Comparison of ENCODE assay signal across 11 cellular contexts in the genomic region with DNA sequence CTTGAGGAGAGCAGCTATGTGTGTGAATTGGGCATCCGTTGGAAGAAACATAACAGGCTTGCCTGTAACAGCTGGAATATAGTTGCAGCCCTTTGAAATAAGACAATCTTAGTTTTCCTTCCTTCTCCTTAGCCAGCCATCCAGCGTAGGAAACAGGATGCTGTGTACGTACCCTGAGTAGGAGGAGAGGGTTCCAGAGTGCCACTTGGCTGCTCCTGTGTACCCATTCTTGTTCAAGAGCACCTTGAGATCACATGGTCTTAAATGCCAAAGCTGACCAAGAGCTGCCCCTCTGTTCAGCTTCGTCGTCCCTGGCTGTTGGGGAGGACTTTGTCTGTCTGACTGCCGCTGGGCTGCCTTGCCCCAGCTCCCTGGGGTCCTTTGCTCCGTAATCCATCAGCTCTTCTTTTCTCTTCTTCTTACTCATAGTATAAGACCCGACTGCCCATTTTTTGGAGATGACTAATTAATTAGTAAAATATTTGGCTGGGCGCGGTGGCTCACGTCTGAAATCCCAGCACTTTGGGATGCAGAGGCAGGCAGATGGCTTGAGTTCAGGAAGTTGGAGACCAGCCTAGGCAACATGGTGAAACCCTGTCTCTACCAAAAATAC. TPM values are rescaled to one million over a fixed set of nuclear protein-coding genes. Genes with fewer than 3 reads are reported as not detected.
DNase-seq lines count a peak whose midpoint lies in the region; ATAC-seq and TF ChIP-seq lines count a peak whose summit lies in the region.
"Had no signal": no experiment of that assay in that cellular context is flagged by ENCODE, and none has a peak within 500 bp of the region (broad histone marks: within the 10 kb centered on the region; RNA-seq: fewer than 3 reads in every experiment).

No MANE protein-coding gene starts in this region.

- peak overlapping the region in 1 of 2 donors; percentile 29 for H3K27ac ChIP-seq in right atrium auricular region
- peak overlapping the region; percentile 70 for H3K27ac ChIP-seq in lower lobe of right lung
- H3K27ac ChIP-seq in upper lobe of right lung: peak overlapping the region; percentile 69
- H3K27ac ChIP-seq: ovary had no signal

- H3K27me3 ChIP-seq in right atrium auricular region (no peaks in the 10 kb centered on the region), lower lobe of right lung (ENCODE audit: low read depth) (no peaks in the 10 kb centered on the region), upper lobe of right lung (no peaks in the 10 kb centered on the region)
- H3K27me3 ChIP-seq: ovary had no signal

- ATAC-seq in left ventricle myocardium superior (peak; percentile 4), lower lobe of right lung (peak; percentile 83 to 88), upper lobe of right lung (peak; percentile 83), GM21447 (IDR thresholded peaks at IDR 0.05; ENCODE audit: unreplicated experiment) (no peak)

- H3K36me3 ChIP-seq in right atrium auricular region (no peaks in the 10 kb centered on the region), lower lobe of right lung (no peaks in the 10 kb centered on the region), upper lobe of right lung (no peaks in the 10 kb centered on the region)
- H3K36me3 ChIP-seq: ovary had no signal

- intact Hi-C loops in left ventricle myocardium superior (cut with micrococcal nuclease): no loop called here
- intact Hi-C loops in lower lobe of right lung (cut with DNase I): no loop called here
- intact Hi-C loops in upper lobe of right lung (cut with DNase I): no loop called here

- DNase-seq in left ventricle myocardium superior (no peak), right atrium auricular region (ENCODE audit: low spot score) (no peak), lower lobe of right lung (peak; percentile 68), upper lobe of right lung (no peak), NCI-H2196 treated with DMSO at 0.1 percent for 48 hours (lab: John Stamatoyannopoulos, UW; ENCODE audit: unreplicated experiment) (no peak), NCI-H226 (no peak)
- DNase-seq: ovary; RPMI8226; stimulated activated naive CD4-positive, alpha-beta T cell had no signal

- H3K4me3 ChIP-seq in right atrium auricular region: no peak overlapping the region
- peak overlapping the region; percentile 55 for H3K4me3 ChIP-seq in WI38 (ENCODE audit: low read depth, low read length)
- no peak overlapping the region for H3K4me3 ChIP-seq in lower lobe of right lung
- H3K4me3 ChIP-seq in upper lobe of right lung: no peak overlapping the region
- H3K4me3 ChIP-seq: ovary had no signal

- TF ChIP-seq CTCF in right atrium auricular region (IDR thresholded peaks at IDR 0.05) (no peak), WI38 (IDR thresholded peaks at IDR 0.05; ENCODE audit: low read depth, low read length) (no peak), lower lobe of right lung (IDR thresholded peaks at IDR 0.05) (no peak), upper lobe of right lung (IDR thresholded peaks at IDR 0.05) (no peak)

- H3K9me3 ChIP-seq in right atrium auricular region (no peaks in the 10 kb centered on the region), lower lobe of right lung (no peaks in the 10 kb centered on the region), upper lobe of right lung (no peaks in the 10 kb centered on the region)
- H3K9me3 ChIP-seq: ovary had no signal

- H3K4me1 ChIP-seq in right atrium auricular region: peaks cover 0 to 72% of the 10 kb centered on the region in 2 donors
- peaks cover 86% of the 10 kb centered on the region for H3K4me1 ChIP-seq in lower lobe of right lung
- peaks cover 64% of the 10 kb centered on the region for H3K4me1 ChIP-seq in upper lobe of right lung

RNA-seq across cellular contexts. Expression of a gene that starts 49.0 kb away (rescaled TPM):
- total RNA-seq in left ventricle myocardium superior (36.2 TPM), right atrium auricular region (10 to 100 TPM; 25.5 to 30.3 TPM), lower lobe of right lung (62.8 TPM), upper lobe of right lung (60.2 TPM)
